In the genomic region with DNA sequence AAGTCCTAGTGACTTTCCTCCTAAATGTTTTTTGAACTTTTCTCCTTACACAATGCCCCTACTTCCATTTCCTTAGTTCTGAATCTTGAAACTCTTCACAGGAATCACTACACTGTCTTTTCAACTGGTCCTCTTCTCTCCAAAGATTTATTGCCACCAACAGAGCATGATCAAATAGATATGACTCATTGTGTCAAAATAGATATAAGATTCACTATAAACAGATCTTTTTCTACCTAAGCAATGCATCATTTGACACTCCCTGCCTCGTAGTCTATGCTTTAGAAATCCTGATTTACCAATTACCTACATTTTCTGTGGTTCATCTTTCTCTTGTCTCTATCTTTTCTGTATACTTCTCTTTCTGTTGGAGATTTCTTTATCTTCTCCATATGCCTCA, we compare ENCODE assay signal across 8 cellular contexts.
"Had no signal": no experiment of that assay in that cellular context is flagged by ENCODE, and none has a peak within 500 bp of the region (broad histone marks: within the 10 kb centered on the region; RNA-seq: fewer than 3 reads in every experiment).

No MANE protein-coding gene starts in this region.

- H3K36me3 ChIP-seq: HAP-1 had no signal

- H3K4me3 Mint-ChIP-seq: HFFc6 had no signal

- H3K4me1 ChIP-seq: HAP-1 had no signal

- H3K27ac Mint-ChIP-seq: HFFc6 had no signal

- H3K9ac ChIP-seq: GM23248 had no signal

- H3K9me3 ChIP-seq: HAP-1 had no signal

- H3K27ac ChIP-seq: GM23248 had no signal

- H3K4me3 ChIP-seq: GM23248, HAP-1, K562 had no signal

- H3K9me3 Mint-ChIP-seq: HFFc6 had no signal

- H2AFZ ChIP-seq: GM23248 had no signal

- ATAC-seq: HCT116, K562 had no signal

- DNase-seq: GM23248, H7, HFFc6, IMR-90, KG1 had no signal
